15 cellular contexts compared by ENCODE assay signal in the genomic region with DNA sequence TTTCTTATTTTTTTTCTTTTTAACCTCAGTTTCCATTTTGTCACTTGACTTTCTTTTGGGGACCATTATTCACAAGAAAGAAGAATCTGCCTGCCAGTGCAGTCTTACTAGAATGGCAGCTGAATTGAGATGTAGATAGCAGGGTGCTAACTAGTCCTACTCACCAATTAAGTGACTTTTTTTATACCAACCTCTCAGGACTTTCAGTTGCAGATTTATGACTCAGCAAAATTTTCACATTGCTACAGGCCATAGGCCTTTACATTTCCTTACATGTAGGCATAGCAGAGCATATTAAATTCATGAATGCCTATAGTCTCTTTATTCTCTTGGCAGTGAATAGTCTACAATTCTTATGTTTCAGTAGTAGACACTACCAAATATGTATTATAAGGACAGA. TPM values are rescaled to one million over a fixed set of nuclear protein-coding genes. Genes with fewer than 3 reads are reported as not detected.
DNase-seq lines count a peak whose midpoint lies in the region; ATAC-seq and TF ChIP-seq lines count a peak whose summit lies in the region.
"Had no signal": no experiment of that assay in that cellular context is flagged by ENCODE, and none has a peak within 500 bp of the region (broad histone marks: within the 10 kb centered on the region; RNA-seq: fewer than 3 reads in every experiment).

No MANE protein-coding gene starts in this region.

- peak; percentile 55 for ATAC-seq in GM18519 (IDR thresholded peaks at IDR 0.05; ENCODE audit: low FRiP score, unreplicated experiment)
- peak; percentile 37 for ATAC-seq in foreskin keratinocyte
- ATAC-seq: CD8-positive, alpha-beta T cell; Panc1 had no signal

- H3K4me1 ChIP-seq in foreskin keratinocyte: peaks cover 8% of the 10 kb centered on the region

- H3K27ac ChIP-seq in foreskin keratinocyte: peak overlapping the region; percentile 28

- no peaks in the 10 kb centered on the region for H3K27me3 ChIP-seq in foreskin keratinocyte

- TF ChIP-seq CTCF in HFFc6 (IDR thresholded peaks at IDR 0.05) (no peak), NB4 (IDR thresholded peaks at IDR 0.05; ENCODE audit: low read depth, low read length) (no peak), foreskin keratinocyte (conservative IDR thresholded peaks at IDR 0.05) (no peak)

- DNase-seq in HFFc6 (no peak), NB4 (ENCODE audit: low read depth) (peak; percentile 36), foreskin keratinocyte (peak in 1 of 2 donors; percentile 26), NAMALWA (ENCODE audit: low spot score) (no peak), inferior parietal cortex (ENCODE audit: extremely low spot score) (no peak)
- DNase-seq in stimulated activated CD4-positive, alpha-beta T cell treated with anti-CD3 and anti-CD28 coated beads, Interleukin-2, amount 100 ng/mL, for 48 hours: no peak
- no peak for DNase-seq in activated naive CD4-positive, alpha-beta T cell treated with anti-CD3 and anti-CD28 coated beads for 36 hours
- DNase-seq: anterior cingulate cortex; CD8-positive, alpha-beta T cell; NCI-H2029; retina; T-helper 9 cell; trophoblast cell had no signal

- H3K9me3 Mint-ChIP-seq in HFFc6: no peaks in the 10 kb centered on the region
- no peaks in the 10 kb centered on the region for H3K9me3 Mint-ChIP-seq in activated naive CD4-positive, alpha-beta T cell treated with anti-CD3 and anti-CD28 coated beads for 36 hours
- H3K9me3 Mint-ChIP-seq: CD8-positive, alpha-beta T cell had no signal

- no peak overlapping the region for H3K4me3 Mint-ChIP-seq in HFFc6
- H3K4me3 Mint-ChIP-seq in activated naive CD4-positive, alpha-beta T cell treated with anti-CD3 and anti-CD28 coated beads for 36 hours: no peak overlapping the region
- H3K4me3 Mint-ChIP-seq: CD8-positive, alpha-beta T cell had no signal

- CTCF ChIA-PET in activated naive CD4-positive, alpha-beta T cell treated with anti-CD3 and anti-CD28 coated beads for 36 hours (lab: Charles Lee): no interaction called here

- TF ChIP-seq POLR2A in NB4 (IDR thresholded peaks at IDR 0.05; ENCODE audit: extremely low read depth, insufficient read length): no peak

- intact Hi-C loops in activated naive CD4-positive, alpha-beta T cell treated with anti-CD3 and anti-CD28 coated beads for 36 hours (cut with micrococcal nuclease): no loop called here

- peaks cover 43% of the 10 kb centered on the region for H3K4me1 Mint-ChIP-seq in HFFc6 (ENCODE audit: low read depth)
- H3K4me1 Mint-ChIP-seq in activated naive CD4-positive, alpha-beta T cell treated with anti-CD3 and anti-CD28 coated beads for 36 hours (ENCODE audit: low read depth): no peaks in the 10 kb centered on the region

- peaks cover 14% of the 10 kb centered on the region; the same call in 1 of the 2 replicates for H3K36me3 Mint-ChIP-seq in HFFc6 (ENCODE audit: low read depth)
- H3K36me3 Mint-ChIP-seq in activated naive CD4-positive, alpha-beta T cell treated with anti-CD3 and anti-CD28 coated beads for 36 hours (ENCODE audit: low read depth): no peaks in the 10 kb centered on the region
- H3K36me3 Mint-ChIP-seq: CD8-positive, alpha-beta T cell had no signal

- no peaks in the 10 kb centered on the region for H3K27me3 Mint-ChIP-seq in HFFc6 (ENCODE audit: insufficient read depth)
- H3K27me3 Mint-ChIP-seq in activated naive CD4-positive, alpha-beta T cell treated with anti-CD3 and anti-CD28 coated beads for 36 hours (ENCODE audit: low read depth): no peaks in the 10 kb centered on the region

- H3K27ac Mint-ChIP-seq in HFFc6: peak overlapping the region; percentile 44
- H3K27ac Mint-ChIP-seq in activated naive CD4-positive, alpha-beta T cell treated with anti-CD3 and anti-CD28 coated beads for 36 hours: no peak overlapping the region
- H3K27ac Mint-ChIP-seq: CD8-positive, alpha-beta T cell had no signal

- H3K4me3 ChIP-seq in NB4 (ENCODE audit: low read depth, low read length): no peak overlapping the region

RNA-seq across cellular contexts. Expression of a gene that starts 54.1 kb away (rescaled TPM):
- 10 to 100 TPM; 27.6 to 35.5 (median 30.8) TPM for total RNA-seq in HFFc6 (2021; fragmentation: NEBNext Ultra II Directional; extraction: Animal tissue kit (Norgen Biotek cat#: 25700))
- 16.2 and 18.3 TPM in 2 replicates for total RNA-seq in foreskin keratinocyte
- 4.1 and 5.2 TPM in 2 replicates for polyA plus RNA-seq in foreskin keratinocyte
- 1 to 10 TPM; 8.0 to 9.6 TPM for total RNA-seq in activated naive CD4-positive, alpha-beta T cell treated with anti-CD3 and anti-CD28 coated beads for 36 hours

RNA-seq across cellular contexts. Expression of a gene that starts 56.0 kb away (rescaled TPM):
- 1 to 10 TPM; 1.6 to 3.0 (median 2.4) TPM for total RNA-seq in HFFc6 (2021; fragmentation: NEBNext Ultra II Directional; extraction: Animal tissue kit (Norgen Biotek cat#: 25700))
- 3.7 and 5.4 TPM in 2 replicates for total RNA-seq in foreskin keratinocyte
- polyA plus RNA-seq in foreskin keratinocyte: 0.57 and 0.64 TPM in 2 replicates
- total RNA-seq in activated naive CD4-positive, alpha-beta T cell treated with anti-CD3 and anti-CD28 coated beads for 36 hours: under 1 TPM; 0.79 to 0.86 TPM
